ENCODE assay signal across 21 cellular contexts in the genomic region with DNA sequence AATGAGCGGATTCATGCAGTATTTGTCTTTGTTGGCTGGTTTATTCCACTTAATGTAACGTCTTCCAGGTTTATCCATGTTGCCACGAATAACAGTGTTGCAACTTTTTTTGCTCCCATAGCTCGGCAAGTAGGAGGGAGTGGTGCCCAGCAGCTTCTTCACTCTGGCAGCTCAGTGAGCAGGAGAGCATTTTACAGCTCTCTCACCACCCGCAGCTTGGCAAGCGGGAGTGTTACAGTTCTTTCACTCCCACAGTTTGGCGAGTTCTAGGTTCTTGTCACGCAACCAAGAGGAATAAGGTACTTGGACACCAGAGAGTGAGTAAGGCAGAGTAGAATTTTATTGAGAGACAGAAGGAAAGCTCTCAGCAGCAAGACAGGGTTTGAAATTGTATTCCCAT.
DNase-seq lines count a peak whose midpoint lies in the region; ATAC-seq and TF ChIP-seq lines count a peak whose summit lies in the region.
"Had no signal": no experiment of that assay in that cellular context is flagged by ENCODE, and none has a peak within 500 bp of the region (broad histone marks: within the 10 kb centered on the region; RNA-seq: fewer than 3 reads in every experiment).

No MANE protein-coding gene starts in this region.

- intact Hi-C loops in left colon (cut with DNase I, micrococcal nuclease): no loop called here
- intact Hi-C loops in testis (cut with DNase I; ENCODE audit: low total_unique reads): no loop called here

- TF ChIP-seq POLR2A in testis (IDR thresholded peaks at IDR 0.05): no peak

- H3K27ac ChIP-seq in testis: peak overlapping the region in 1 of 2 donors; percentile 4
- H3K27ac ChIP-seq: SJCRH30 had no signal

- peak; percentile 45 for ATAC-seq in left colon
- ATAC-seq in GM19467 (IDR thresholded peaks at IDR 0.05; ENCODE audit: unreplicated experiment): no peak
- ATAC-seq in GM21360 (IDR thresholded peaks at IDR 0.05; ENCODE audit: unreplicated experiment): no peak
- ATAC-seq in GM21529 (IDR thresholded peaks at IDR 0.05; ENCODE audit: unreplicated experiment): no peak
- ATAC-seq: T-cell had no signal

- TF ChIP-seq CTCF in testis (IDR thresholded peaks at IDR 0.05): no peak

- H3K36me3 ChIP-seq in testis (ENCODE audit: low read depth, missing control alignments): no peaks in the 10 kb centered on the region
- H3K36me3 ChIP-seq: SJCRH30 had no signal

- H3K4me1 ChIP-seq in testis: no peaks in the 10 kb centered on the region
- H3K4me1 ChIP-seq: SJCRH30 had no signal

- H3K27me3 ChIP-seq in testis: no peaks in the 10 kb centered on the region
- H3K27me3 ChIP-seq: SJCRH30 had no signal

- DNase-seq in EH (ENCODE audit: low read depth) (peak; percentile 58), NCI-H226 (peak; percentile 50), left colon (no peak), testis (peak; percentile 75), amniotic stem cell (lab: John Stamatoyannopoulos, UW) (no peak)
- DNase-seq: ACHN, AML-193, DMS53, Karpas-422, MM.1S, NCI-H1048, NCI-H1417 treated with DMSO at 0.1 percent for 48 hours, NCI-H1930, NCI-H2227 treated with DMSO at 0.1 percent for 48 hours, NCI-H524, NCI-H82, SJCRH30, T-cell had no signal

- WGBS in testis, 2 donors: 41 to 55% methylated on average over 8 of the region's 8 CpGs

- H3K4me3 ChIP-seq in testis: no peak overlapping the region
- H3K4me3 ChIP-seq: SJCRH30 had no signal

- H3K9me3 ChIP-seq in testis: no peaks in the 10 kb centered on the region
- H3K9me3 ChIP-seq: SJCRH30 had no signal

Comparison
In these comparisons a context has a peak if more than half of its experiments do, and no peak if none do; other contexts are left out.
1. DNase-seq: peak in EH (single experiment), NCI-H226 (single experiment) and testis (single experiment); none in left colon (0 of 2) and amniotic stem cell (single experiment).